Comparison of ENCODE assay signal across 10 cellular contexts in genomic region chrX:40290519-40290918, GRCh38.
"Had no signal": no experiment of that assay in that cellular context is flagged by ENCODE, and none has a peak within 500 bp of the region (broad histone marks: within the 10 kb centered on the region; RNA-seq: fewer than 3 reads in every experiment).

No MANE protein-coding gene starts in this region.

- DNase-seq: GM23248, GOT3, H9, HCEC 1CT, IMR-90, KG1 had no signal

- H3K4me3 ChIP-seq: GM23248, K562 had no signal

- FAIRE-seq: H54, HepG2, K562 had no signal

- H3K9ac ChIP-seq: GM23248 had no signal

- H2AFZ ChIP-seq: GM23248 had no signal

- ATAC-seq: HepG2, K562 had no signal

- H3K27ac ChIP-seq: GM23248, HL-60 had no signal
